ENCODE assay signal across 1 cellular context in the genomic region with DNA sequence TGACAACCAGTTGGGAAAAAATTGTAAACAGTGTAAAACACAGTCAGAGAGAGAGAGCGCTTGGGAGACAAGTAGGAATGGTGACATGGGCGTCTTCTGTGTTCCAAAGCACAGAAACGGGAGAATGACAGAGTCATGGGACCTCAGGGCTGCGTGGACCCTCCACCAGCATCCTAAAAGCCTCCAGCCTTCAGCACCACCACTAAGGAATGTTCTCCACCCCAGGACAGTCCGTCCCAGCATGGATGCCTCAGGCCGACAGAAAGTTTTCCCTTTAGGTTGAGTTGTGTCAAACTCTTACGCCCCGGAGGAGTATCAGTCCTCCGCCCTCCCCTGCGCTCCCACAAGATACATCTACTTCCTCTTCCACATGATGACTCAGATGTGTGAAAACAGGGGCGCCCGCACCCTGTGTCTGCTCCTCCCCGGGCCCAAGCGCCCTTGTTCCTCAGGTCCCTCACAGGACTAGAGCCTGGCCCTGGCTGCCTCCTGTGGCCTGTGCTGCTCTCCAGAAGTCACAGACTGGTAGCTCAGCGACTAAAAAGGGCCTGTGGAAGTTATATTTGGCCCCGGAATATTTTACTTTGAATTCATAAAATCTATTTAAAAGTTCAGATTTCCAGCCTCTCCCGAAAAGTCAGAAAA.
A peak's percentile ranks its signal among the peaks of the same experiment; 100 is the strongest.
TF ChIP-seq lines count a peak whose summit lies in the region.

No MANE protein-coding gene starts in this region.

TF ChIP-seq in K562, 482 proteins besides CTCF, POLR2A, EP300 and RAD21 (continued from another document and continues in another):
- TF ChIP-seq, protein P1, sequence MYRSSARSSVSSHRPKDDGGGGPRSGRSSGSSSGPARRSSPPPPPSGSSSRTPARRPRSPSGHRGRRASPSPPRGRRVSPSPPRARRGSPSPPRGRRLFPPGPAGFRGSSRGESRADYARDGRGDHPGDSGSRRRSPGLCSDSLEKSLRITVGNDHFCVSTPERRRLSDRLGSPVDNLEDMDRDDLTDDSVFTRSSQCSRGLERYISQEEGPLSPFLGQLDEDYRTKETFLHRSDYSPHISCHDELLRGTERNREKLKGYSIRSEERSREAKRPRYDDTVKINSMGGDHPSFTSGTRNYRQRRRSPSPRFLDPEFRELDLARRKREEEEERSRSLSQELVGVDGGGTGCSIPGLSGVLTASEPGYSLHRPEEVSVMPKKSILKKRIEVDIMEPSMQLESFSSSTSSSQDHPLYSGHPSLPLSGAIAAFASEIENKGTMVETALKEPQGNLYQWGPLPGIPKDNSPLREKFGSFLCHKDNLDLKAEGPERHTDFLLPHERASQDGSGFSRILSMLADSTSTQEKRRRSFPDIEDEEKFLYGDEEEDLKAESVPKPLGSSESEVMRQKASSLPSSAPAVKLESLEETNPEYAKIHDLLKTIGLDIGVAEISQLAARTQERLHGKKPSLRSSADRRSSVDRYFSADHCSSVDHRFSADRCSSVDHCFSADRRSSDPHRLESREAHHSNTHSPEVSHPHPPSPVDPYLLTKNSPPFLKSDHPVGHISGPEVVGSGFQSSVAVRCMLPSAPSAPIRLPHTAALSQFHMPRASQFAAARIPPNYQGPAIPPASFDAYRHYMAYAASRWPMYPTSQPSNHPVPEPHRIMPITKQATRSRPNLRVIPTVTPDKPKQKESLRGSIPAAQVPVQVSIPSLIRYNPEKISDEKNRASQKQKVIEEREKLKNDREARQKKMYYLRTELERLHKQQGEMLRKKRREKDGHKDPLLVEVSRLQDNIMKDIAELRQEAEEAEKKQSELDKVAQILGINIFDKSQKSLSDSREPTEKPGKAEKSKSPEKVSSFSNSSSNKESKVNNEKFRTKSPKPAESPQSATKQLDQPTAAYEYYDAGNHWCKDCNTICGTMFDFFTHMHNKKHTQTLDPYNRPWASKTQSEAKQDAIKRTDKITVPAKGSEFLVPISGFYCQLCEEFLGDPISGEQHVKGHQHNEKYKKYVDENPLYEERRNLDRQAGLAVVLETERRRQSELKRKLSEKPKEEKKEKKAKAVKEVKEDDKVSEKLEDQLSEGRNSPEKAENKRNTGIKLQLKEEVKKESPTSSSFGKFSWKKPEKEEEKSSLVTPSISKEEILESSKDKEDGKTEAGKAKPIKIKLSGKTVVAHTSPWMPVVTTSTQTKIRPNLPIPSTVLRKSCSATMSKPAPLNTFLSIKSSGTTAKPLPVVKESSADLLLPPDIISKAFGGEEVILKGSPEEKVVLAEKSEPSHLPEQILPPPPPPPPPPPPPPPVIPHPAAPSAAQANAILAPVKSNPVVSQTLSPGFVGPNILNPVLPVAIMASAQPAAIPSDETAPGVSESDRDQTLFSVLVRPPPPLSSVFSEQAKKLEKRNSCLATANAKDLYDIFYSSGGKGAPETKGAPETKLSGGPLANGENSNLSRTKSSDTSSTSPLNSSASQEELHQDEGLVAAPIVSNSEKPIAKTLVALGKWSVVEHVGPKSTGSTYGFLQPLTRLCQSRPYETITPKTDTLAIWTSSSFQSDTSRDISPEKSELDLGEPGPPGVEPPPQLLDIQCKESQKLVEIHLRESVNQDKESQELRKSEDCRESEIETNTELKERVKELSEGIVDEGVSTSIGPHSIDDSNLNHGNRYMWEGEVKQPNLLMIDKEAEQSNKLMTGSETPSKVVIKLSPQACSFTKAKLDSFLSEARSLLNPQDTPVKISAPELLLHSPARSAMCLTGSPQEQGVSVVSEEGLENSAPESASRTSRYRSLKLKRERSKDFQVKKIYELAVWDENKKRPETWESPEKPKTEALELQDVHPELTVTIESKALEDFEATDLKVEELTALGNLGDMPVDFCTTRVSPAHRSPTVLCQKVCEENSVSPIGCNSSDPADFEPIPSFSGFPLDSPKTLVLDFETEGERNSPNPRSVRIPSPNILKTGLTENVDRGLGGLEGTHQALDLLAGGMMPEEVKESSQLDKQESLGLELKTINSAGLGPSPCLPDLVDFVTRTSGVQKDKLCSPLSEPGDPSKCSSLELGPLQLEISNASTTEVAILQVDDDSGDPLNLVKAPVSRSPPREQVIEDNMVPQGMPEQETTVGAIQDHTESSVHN (IDR thresholded peaks at IDR 0.05; ENCODE audit: borderline replicate concordance in 1 of 2, low read depth in 1 of 2), result no peak
- TF ChIP-seq ZNF12 (CRISPR knock-in tag; IDR thresholded peaks at IDR 0.05), result 0 out of 2 replicates have a peak, but pooled peaks have one; percentile 56
- TF ChIP-seq, protein P2, sequence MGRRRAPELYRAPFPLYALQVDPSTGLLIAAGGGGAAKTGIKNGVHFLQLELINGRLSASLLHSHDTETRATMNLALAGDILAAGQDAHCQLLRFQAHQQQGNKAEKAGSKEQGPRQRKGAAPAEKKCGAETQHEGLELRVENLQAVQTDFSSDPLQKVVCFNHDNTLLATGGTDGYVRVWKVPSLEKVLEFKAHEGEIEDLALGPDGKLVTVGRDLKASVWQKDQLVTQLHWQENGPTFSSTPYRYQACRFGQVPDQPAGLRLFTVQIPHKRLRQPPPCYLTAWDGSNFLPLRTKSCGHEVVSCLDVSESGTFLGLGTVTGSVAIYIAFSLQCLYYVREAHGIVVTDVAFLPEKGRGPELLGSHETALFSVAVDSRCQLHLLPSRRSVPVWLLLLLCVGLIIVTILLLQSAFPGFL (CRISPR knock-in tag; IDR thresholded peaks at IDR 0.05), result no peak
- TF ChIP-seq MYC (IDR thresholded peaks at IDR 0.05; ENCODE audit: low read depth, low read length), result peak; percentile 14; the same call in 1 of the 2 replicates
- no peak for TF ChIP-seq MYC (CRISPR knock-in tag; IDR thresholded peaks at IDR 0.05; ENCODE audit: borderline replicate concordance, low read depth)
- TF ChIP-seq PTRF (tag; IDR thresholded peaks at IDR 0.05), result no peak
- TF ChIP-seq NONO (IDR thresholded peaks at IDR 0.05; ENCODE audit: low read depth in 2 of 2, low read length in 1 of 2), result no peak
- TF ChIP-seq ZEB2 (IDR thresholded peaks at IDR 0.05), result no peak
- TF ChIP-seq, protein P3, sequence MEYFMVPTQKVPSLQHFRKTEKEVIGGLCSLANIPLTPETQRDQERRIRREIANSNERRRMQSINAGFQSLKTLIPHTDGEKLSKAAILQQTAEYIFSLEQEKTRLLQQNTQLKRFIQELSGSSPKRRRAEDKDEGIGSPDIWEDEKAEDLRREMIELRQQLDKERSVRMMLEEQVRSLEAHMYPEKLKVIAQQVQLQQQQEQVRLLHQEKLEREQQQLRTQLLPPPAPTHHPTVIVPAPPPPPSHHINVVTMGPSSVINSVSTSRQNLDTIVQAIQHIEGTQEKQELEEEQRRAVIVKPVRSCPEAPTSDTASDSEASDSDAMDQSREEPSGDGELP (CRISPR knock-in tag; IDR thresholded peaks at IDR 0.05; ENCODE audit: borderline replicate concordance), result no peak; the same call in 1 of the 2 replicates
- 0 out of 2 replicates have a peak, but pooled peaks have one; percentile 50 for TF ChIP-seq ZNF584 (CRISPR knock-in tag; IDR thresholded peaks at IDR 0.05; ENCODE audit: low read depth)
- peak; percentile 84 for TF ChIP-seq NFE2 (IDR thresholded peaks at IDR 0.05; ENCODE audit: low read depth)
- TF ChIP-seq, protein P4, sequence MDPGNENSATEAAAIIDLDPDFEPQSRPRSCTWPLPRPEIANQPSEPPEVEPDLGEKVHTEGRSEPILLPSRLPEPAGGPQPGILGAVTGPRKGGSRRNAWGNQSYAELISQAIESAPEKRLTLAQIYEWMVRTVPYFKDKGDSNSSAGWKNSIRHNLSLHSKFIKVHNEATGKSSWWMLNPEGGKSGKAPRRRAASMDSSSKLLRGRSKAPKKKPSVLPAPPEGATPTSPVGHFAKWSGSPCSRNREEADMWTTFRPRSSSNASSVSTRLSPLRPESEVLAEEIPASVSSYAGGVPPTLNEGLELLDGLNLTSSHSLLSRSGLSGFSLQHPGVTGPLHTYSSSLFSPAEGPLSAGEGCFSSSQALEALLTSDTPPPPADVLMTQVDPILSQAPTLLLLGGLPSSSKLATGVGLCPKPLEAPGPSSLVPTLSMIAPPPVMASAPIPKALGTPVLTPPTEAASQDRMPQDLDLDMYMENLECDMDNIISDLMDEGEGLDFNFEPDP (CRISPR knock-in tag; IDR thresholded peaks at IDR 0.05), result 0 out of 2 replicates have a peak, but pooled peaks have one; percentile 38
- TF ChIP-seq FOXP1 (CRISPR knock-in tag; IDR thresholded peaks at IDR 0.05), result no peak
- TF ChIP-seq ZNF699 (CRISPR knock-in tag; IDR thresholded peaks at IDR 0.05; ENCODE audit: insufficient replicate concordance), result no peak
- no peak for TF ChIP-seq WHSC1 (IDR thresholded peaks at IDR 0.05; ENCODE audit: low read length)
- no peak for TF ChIP-seq ZKSCAN8 (CRISPR knock-in tag; IDR thresholded peaks at IDR 0.05)
- peak; percentile 50; the same call in 1 of the 2 replicates for TF ChIP-seq ATF7 (IDR thresholded peaks at IDR 0.05)
- no peak for TF ChIP-seq ELF4 (CRISPR knock-in tag; IDR thresholded peaks at IDR 0.05)
- TF ChIP-seq, protein P5, sequence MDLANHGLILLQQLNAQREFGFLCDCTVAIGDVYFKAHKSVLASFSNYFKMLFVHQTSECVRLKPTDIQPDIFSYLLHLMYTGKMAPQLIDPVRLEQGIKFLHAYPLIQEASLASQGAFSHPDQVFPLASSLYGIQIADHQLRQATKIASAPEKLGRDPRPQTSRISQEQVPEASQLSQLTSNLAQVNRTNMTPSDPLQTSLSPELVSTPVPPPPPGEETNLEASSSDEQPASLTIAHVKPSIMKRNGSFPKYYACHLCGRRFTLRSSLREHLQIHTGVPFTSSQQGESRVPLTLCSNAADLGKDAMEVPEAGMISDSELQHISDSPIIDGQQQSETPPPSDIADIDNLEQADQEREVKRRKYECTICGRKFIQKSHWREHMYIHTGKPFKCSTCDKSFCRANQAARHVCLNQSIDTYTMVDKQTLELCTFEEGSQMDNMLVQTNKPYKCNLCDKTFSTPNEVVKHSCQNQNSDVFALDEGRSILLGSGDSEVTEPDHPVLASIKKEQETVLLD (IDR thresholded peaks at IDR 0.05), result no peak
- TF ChIP-seq SMAD4 (CRISPR knock-in tag; conservative IDR thresholded peaks at IDR 0.05), result peak; percentile 51; the same call in 1 of the 2 replicates
- 0 out of 2 replicates have a peak, but pooled peaks have one; percentile 35 for TF ChIP-seq EP400 (IDR thresholded peaks at IDR 0.05)
- no peak for TF ChIP-seq THRAP3 (IDR thresholded peaks at IDR 0.05; ENCODE audit: borderline replicate concordance)
- no peak for TF ChIP-seq ZNF347 (CRISPR knock-in tag; IDR thresholded peaks at IDR 0.05; ENCODE audit: low read depth)
- TF ChIP-seq NR2F6 (CRISPR knock-in tag; IDR thresholded peaks at IDR 0.05), result no peak
- TF ChIP-seq SMAD3 (CRISPR knock-in tag; conservative IDR thresholded peaks at IDR 0.05), result peak; percentile 22; the same call in 1 of the 2 replicates
- TF ChIP-seq MYNN (IDR thresholded peaks at IDR 0.05), result no peak
- TF ChIP-seq MYNN (CRISPR knock-in tag; IDR thresholded peaks at IDR 0.05), result no peak
- TF ChIP-seq CCAR2 (IDR thresholded peaks at IDR 0.05; ENCODE audit: low read depth, low read length), result no peak
- TF ChIP-seq GATA2 (CRISPR knock-in tag; IDR thresholded peaks at IDR 0.05), result no peak
- no peak for TF ChIP-seq BRD9 (IDR thresholded peaks at IDR 0.05; ENCODE audit: low read depth, partially characterized antibody)
- TF ChIP-seq MAFK (IDR thresholded peaks at IDR 0.05; ENCODE audit: low read length), result peak; percentile 49; the same call in 1 of the 2 replicates
- TF ChIP-seq C11orf30 (IDR thresholded peaks at IDR 0.05; ENCODE audit: low read depth), result peak; percentile 59; the same call in 1 of the 2 replicates
- peak; percentile 40; the same call in 1 of the 2 replicates for TF ChIP-seq PHF8 (IDR thresholded peaks at IDR 0.05; ENCODE audit: borderline replicate concordance, low read length)
- TF ChIP-seq, protein P6, sequence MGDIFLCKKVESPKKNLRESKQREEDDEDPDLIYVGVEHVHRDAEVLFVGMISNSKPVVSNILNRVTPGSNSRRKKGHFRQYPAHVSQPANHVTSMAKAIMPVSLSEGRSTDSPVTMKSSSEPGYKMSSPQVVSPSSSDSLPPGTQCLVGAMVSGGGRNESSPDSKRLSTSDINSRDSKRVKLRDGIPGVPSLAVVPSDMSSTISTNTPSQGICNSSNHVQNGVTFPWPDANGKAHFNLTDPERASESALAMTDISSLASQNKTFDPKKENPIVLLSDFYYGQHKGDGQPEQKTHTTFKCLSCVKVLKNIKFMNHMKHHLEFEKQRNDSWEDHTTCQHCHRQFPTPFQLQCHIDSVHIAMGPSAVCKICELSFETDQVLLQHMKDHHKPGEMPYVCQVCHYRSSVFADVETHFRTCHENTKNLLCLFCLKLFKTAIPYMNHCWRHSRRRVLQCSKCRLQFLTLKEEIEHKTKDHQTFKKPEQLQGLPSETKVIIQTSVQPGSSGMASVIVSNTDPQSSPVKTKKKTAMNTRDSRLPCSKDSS (IDR thresholded peaks at IDR 0.05; ENCODE audit: low read depth, partially characterized antibody), result no peak
- no peak; the same call in 1 of the 2 replicates for TF ChIP-seq MTA1 (IDR thresholded peaks at IDR 0.05; ENCODE audit: borderline replicate concordance)
- TF ChIP-seq SAFB (IDR thresholded peaks at IDR 0.05; ENCODE audit: borderline replicate concordance, low read depth, low read length), result no peak
- TF ChIP-seq NFE2L1 (tag; IDR thresholded peaks at IDR 0.05; ENCODE audit: borderline replicate concordance, low read depth), result no peak
- TF ChIP-seq GTF2A2 (tag; IDR thresholded peaks at IDR 0.05), result no peak
- TF ChIP-seq, protein P7, sequence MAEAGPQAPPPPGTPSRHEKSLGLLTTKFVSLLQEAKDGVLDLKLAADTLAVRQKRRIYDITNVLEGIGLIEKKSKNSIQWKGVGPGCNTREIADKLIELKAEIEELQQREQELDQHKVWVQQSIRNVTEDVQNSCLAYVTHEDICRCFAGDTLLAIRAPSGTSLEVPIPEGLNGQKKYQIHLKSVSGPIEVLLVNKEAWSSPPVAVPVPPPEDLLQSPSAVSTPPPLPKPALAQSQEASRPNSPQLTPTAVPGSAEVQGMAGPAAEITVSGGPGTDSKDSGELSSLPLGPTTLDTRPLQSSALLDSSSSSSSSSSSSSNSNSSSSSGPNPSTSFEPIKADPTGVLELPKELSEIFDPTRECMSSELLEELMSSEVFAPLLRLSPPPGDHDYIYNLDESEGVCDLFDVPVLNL (CRISPR knock-in tag; IDR thresholded peaks at IDR 0.05; ENCODE audit: low read depth), result no peak
- TF ChIP-seq NCOA2 (IDR thresholded peaks at IDR 0.05; ENCODE audit: partially characterized antibody in 2 of 2), result no peak
- TF ChIP-seq KAT8 (IDR thresholded peaks at IDR 0.05; ENCODE audit: low read depth), result no peak
- 0 out of 2 replicates have a peak, but pooled peaks have one; percentile 6 for TF ChIP-seq KLF1 (tag; IDR thresholded peaks at IDR 0.05)
- peak; percentile 71 for TF ChIP-seq L3MBTL2 (IDR thresholded peaks at IDR 0.05)
- TF ChIP-seq, protein P8, sequence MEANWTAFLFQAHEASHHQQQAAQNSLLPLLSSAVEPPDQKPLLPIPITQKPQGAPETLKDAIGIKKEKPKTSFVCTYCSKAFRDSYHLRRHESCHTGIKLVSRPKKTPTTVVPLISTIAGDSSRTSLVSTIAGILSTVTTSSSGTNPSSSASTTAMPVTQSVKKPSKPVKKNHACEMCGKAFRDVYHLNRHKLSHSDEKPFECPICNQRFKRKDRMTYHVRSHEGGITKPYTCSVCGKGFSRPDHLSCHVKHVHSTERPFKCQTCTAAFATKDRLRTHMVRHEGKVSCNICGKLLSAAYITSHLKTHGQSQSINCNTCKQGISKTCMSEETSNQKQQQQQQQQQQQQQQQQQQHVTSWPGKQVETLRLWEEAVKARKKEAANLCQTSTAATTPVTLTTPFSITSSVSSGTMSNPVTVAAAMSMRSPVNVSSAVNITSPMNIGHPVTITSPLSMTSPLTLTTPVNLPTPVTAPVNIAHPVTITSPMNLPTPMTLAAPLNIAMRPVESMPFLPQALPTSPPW (CRISPR knock-in tag; IDR thresholded peaks at IDR 0.05), result peak; percentile 85
- TF ChIP-seq DMBX1 (CRISPR knock-in tag; IDR thresholded peaks at IDR 0.05; ENCODE audit: borderline replicate concordance), result no peak
- 0 out of 2 replicates have a peak, but pooled peaks have one; percentile 38 for TF ChIP-seq POLR2AphosphoS5 (IDR thresholded peaks at IDR 0.05; ENCODE audit: control insufficient read depth, insufficient read depth, low read depth, low read length)
- 0 out of 4 replicates have a peak, but pooled peaks of 1 of the 2 experiments have one; percentile 29 for TF ChIP-seq FOXA3 (CRISPR knock-in tag; conservative IDR thresholded peaks at IDR 0.05 in 1 of 2, IDR thresholded peaks at IDR 0.05 in 1 of 2)
